ENCODE assay signal across 18 cellular contexts in the genomic region with DNA sequence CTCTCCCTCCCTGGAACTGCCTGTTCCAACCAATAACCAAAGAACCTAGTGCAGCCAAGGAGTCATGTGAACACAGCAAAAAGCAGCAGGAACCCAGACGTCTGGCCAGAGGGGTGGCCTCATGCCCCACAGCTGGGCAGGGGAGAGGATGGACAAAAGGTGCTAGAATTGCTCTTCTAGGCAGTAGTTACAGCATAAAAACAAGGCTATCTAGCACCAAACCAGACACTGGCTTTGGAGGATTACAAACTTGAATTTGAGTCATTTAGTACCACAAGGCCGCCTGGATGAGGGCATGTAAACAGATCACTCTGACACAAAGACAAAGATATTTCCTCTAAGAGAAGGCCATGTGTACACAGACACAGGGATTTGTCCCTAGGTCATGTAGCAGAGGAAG.
A peak's percentile ranks its signal among the peaks of the same experiment; 100 is the strongest.
DNase-seq lines count a peak whose midpoint lies in the region; ATAC-seq and TF ChIP-seq lines count a peak whose summit lies in the region.
"Had no signal": no experiment of that assay in that cellular context is flagged by ENCODE, and none has a peak within 500 bp of the region (broad histone marks: within the 10 kb centered on the region; RNA-seq: fewer than 3 reads in every experiment).

No MANE protein-coding gene starts in this region.

- no peak for TF ChIP-seq POLR2A in testis (IDR thresholded peaks at IDR 0.05)
- no peak for TF ChIP-seq POLR2A in vagina (IDR thresholded peaks at IDR 0.05)

- DNase-seq in DMS153 (lab: John Stamatoyannopoulos, UW) (peak; percentile 33), DMS153 treated with DMSO at 0.1 percent for 48 hours (lab: John Stamatoyannopoulos, UW; ENCODE audit: unreplicated experiment) (no peak), brain pericyte (ENCODE audit: low read depth, low spot score) (peak; percentile 27), kidney tubule cell (ENCODE audit: low spot score) (peak; percentile 55), testis (peak; percentile 59), T1000 (lab: John Stamatoyannopoulos, UW) (no peak), vagina (ENCODE audit: extremely low spot score in 2 of 2) (no peak)
- DNase-seq: activated gamma-delta T cell; anterior cingulate cortex; DND-41; left lung; naive thymus-derived CD4-positive, alpha-beta T cell; NCI-H1694 treated with DMSO at 0.1 percent for 48 hours; NCI-H446; small intestine had no signal

- ATAC-seq in HG02571 (IDR thresholded peaks at IDR 0.05; ENCODE audit: unreplicated experiment), result no peak
- ATAC-seq: left lung; naive thymus-derived CD4-positive, alpha-beta T cell had no signal

- TF ChIP-seq CTCF in testis (IDR thresholded peaks at IDR 0.05) (no peak), vagina (IDR thresholded peaks at IDR 0.05) (no peak)

- H3K9me3 ChIP-seq in testis (no peaks in the 10 kb centered on the region), vagina (no peaks in the 10 kb centered on the region)
- H3K9me3 ChIP-seq: BLaER1 treated with 17β-estradiol and CSF1 and Interleukin-3, amounts not matched to agents 10 nM and 100 nM; left lung had no signal

- intact Hi-C loops in testis (cut with DNase I; ENCODE audit: low total_unique reads), result no loop called here
- intact Hi-C loops in vagina (cut with DNase I), result no loop called here

- H3K27ac ChIP-seq in testis (peak overlapping the region in 1 of 2 donors; percentile 28), vagina (no peak overlapping the region)
- H3K27ac ChIP-seq: 22Rv1; BLaER1 treated with 17β-estradiol and CSF1 and Interleukin-3, amounts not matched to agents 10 nM and 100 nM; left lung had no signal

- H3K36me3 ChIP-seq in testis (ENCODE audit: low read depth, missing control alignments), result no peaks in the 10 kb centered on the region
- no peaks in the 10 kb centered on the region for H3K36me3 ChIP-seq in vagina
- H3K36me3 ChIP-seq: BLaER1 treated with 17β-estradiol and CSF1 and Interleukin-3, amounts not matched to agents 10 nM and 100 nM; left lung had no signal

- no peak overlapping the region for H3K4me3 ChIP-seq in testis
- no peak overlapping the region for H3K4me3 ChIP-seq in vagina
- H3K4me3 ChIP-seq: BLaER1 treated with 17β-estradiol and CSF1 and Interleukin-3, amounts not matched to agents 10 nM and 100 nM; left lung had no signal

- peaks cover 4% of the 10 kb centered on the region for H3K4me1 ChIP-seq in testis
- H3K4me1 ChIP-seq in vagina, result peaks cover 41% of the 10 kb centered on the region
- H3K4me1 ChIP-seq: left lung had no signal

- 49 to 67% methylated on average over 2 of the region's 2 CpGs for WGBS in testis, 2 donors

- H3K27me3 ChIP-seq in testis (no peaks in the 10 kb centered on the region), vagina (no peaks in the 10 kb centered on the region)
- H3K27me3 ChIP-seq: BLaER1 treated with 17β-estradiol and CSF1 and Interleukin-3, amounts not matched to agents 10 nM and 100 nM; left lung had no signal

Comparison
In these comparisons a context has a peak if more than half of its experiments do, and no peak if none do; other contexts are left out.
1. DNase-seq: peak in DMS153 (single experiment), brain pericyte (single experiment), kidney tubule cell (single experiment) and testis (single experiment); none in DMS153 treated with DMSO at 0.1 percent for 48 hours (single experiment), T1000 (single experiment) and vagina (0 of 2).